ENCODE assay signal across 17 cellular contexts in genomic region chr7:143543288-143544038, GRCh38. TPM values are rescaled to one million over a fixed set of nuclear protein-coding genes. Genes with fewer than 3 reads are reported as not detected.
A peak's percentile ranks its signal among the peaks of the same experiment; 100 is the strongest.
DNase-seq lines count a peak whose midpoint lies in the region; ATAC-seq, FAIRE-seq and TF ChIP-seq lines count a peak whose summit lies in the region.
"Not testable (repeated sequence)": the region's sequence is repeated elsewhere in the genome, so short reads cannot be mapped to it uniquely, and the experiment has no call there.
"Had no signal": no experiment of that assay in that cellular context is flagged by ENCODE, and none has a peak within 500 bp of the region (broad histone marks: within the 10 kb centered on the region; RNA-seq: fewer than 3 reads in every experiment).

No MANE protein-coding gene starts in this region.

- H3K36me3 ChIP-seq in endothelial cell of umbilical vein (ENCODE audit: control insufficient read depth in 2 of 2, extremely low read depth in 1 of 2, insufficient read depth in 2 of 2, low read length in 2 of 2); heart right ventricle: not testable (repeated sequence)

- not testable (repeated sequence) for DNase-seq in endothelial cell of umbilical vein (ENCODE audit: low read depth, low spot score); Right ventricle myocardium inferior (ENCODE audit: missing footprints); Right ventricle myocardium superior; heart right ventricle; left ventricle myocardium superior; sciatic nerve (ENCODE audit: low spot score)

- H3K4me3 ChIP-seq in endothelial cell of umbilical vein (replicated peaks in 1 of 3; ENCODE audit: insufficient read depth in 1 of 3, low read depth in 1 of 3, low read length in 3 of 3); heart right ventricle: not testable (repeated sequence)

- POLR2A ChIA-PET in endothelial cell of umbilical vein (lab: Charles Lee): not testable (repeated sequence)

- WGBS in heart right ventricle, 2 donors: no CpG with 5 or more reads among the region's 7 CpGs

- TF ChIP-seq POLR2A in endothelial cell of umbilical vein (IDR thresholded peaks at IDR 0.05; ENCODE audit: low read depth, low read length): not testable (repeated sequence)

- not testable (repeated sequence) for H3K9ac ChIP-seq in endothelial cell of umbilical vein (replicated peaks; ENCODE audit: extremely low read depth, insufficient read depth, low read length)

- not testable (repeated sequence) for H3K4me1 ChIP-seq in endothelial cell of umbilical vein (ENCODE audit: control insufficient read depth, extremely low read depth, insufficient read depth, low read length); heart right ventricle

- H3K79me2 ChIP-seq in endothelial cell of umbilical vein (ENCODE audit: control insufficient read depth, insufficient read depth, low read length): not testable (repeated sequence)

- not testable (repeated sequence) for H3K27me3 ChIP-seq in endothelial cell of umbilical vein (ENCODE audit: control insufficient read depth in 2 of 2, insufficient read depth in 2 of 2, low read length in 2 of 2); heart right ventricle

- CTCF ChIA-PET in endothelial cell of umbilical vein (lab: Charles Lee): not testable (repeated sequence)

- H4K20me1 ChIP-seq in endothelial cell of umbilical vein (replicated peaks; ENCODE audit: control insufficient read depth, extremely low read depth, insufficient read depth, low read length): not testable (repeated sequence)

- H2AFZ ChIP-seq in endothelial cell of umbilical vein (ENCODE audit: low read depth, low read length): not testable (repeated sequence)

- H3K27ac ChIP-seq in endothelial cell of umbilical vein (ENCODE audit: insufficient read depth, low read depth, low read length); heart right ventricle: not testable (repeated sequence)

- ATAC-seq in Right ventricle myocardium inferior: peak; percentile 59
- ATAC-seq in Right ventricle myocardium superior (ENCODE audit: poor library complexity): peak; percentile 70
- peak in 7 of 8 donors; percentile 11 to 69 (median 43) for ATAC-seq in heart right ventricle
- ATAC-seq in left ventricle myocardium superior: peak; percentile 63
- peak; percentile 22 for ATAC-seq in sciatic nerve

- FAIRE-seq in endothelial cell of umbilical vein (lab: Jason Lieb, UNC) (peak; percentile 46), islet of Langerhans (lab: Jason Lieb, UNC) (peak; percentile 27)

- not testable (repeated sequence) for BruUV-seq in endothelial cell of umbilical vein (replicated peaks; lab: Mats Ljungman, UMichigan)

- not testable (repeated sequence) for H3K9me1 ChIP-seq in endothelial cell of umbilical vein (replicated peaks; ENCODE audit: control insufficient read depth, extremely low read depth, insufficient read depth, low read length)

- TF ChIP-seq CTCF in endothelial cell of umbilical vein (IDR thresholded peaks at IDR 0.05; ENCODE audit: extremely low read depth in 1 of 2, insufficient read depth in 1 of 2, low read depth in 1 of 2, low read length in 2 of 2); heart right ventricle (IDR thresholded peaks at IDR 0.05): not testable (repeated sequence)

- H3K4me2 ChIP-seq in endothelial cell of umbilical vein (ENCODE audit: insufficient read depth, low read length): not testable (repeated sequence)

- intact Hi-C loops in endothelial cell of umbilical vein (cut with micrococcal nuclease); Right ventricle myocardium inferior (cut with DNase I); Right ventricle myocardium superior (cut with DNase I); heart right ventricle (cut with DNase I); left ventricle myocardium superior (cut with micrococcal nuclease); sciatic nerve (cut with DNase I): not testable (repeated sequence)

- dilution Hi-C loops in endothelial cell of umbilical vein (cut with MboI; ENCODE audit: extremely low pct_ligation_motif_present, low sequenced_read_pairs): not testable (repeated sequence)

- not testable (repeated sequence) for H3K9me3 ChIP-seq in endothelial cell of umbilical vein (replicated peaks; ENCODE audit: control insufficient read depth, insufficient read depth, low read length); heart right ventricle

RNA-seq across cellular contexts. Expression of gene CTAGE15, which starts 28.1 kb away (rescaled TPM):
- total RNA-seq in endothelial cell of umbilical vein (not detected in 2 replicates), Right ventricle myocardium inferior (not detected), Right ventricle myocardium superior (not detected), heart right ventricle (under 1 TPM in 2 of 10 donors, not detected in 8; 0.13 TPM), left ventricle myocardium superior (0.15 TPM), sciatic nerve (not detected)
- polyA plus RNA-seq in endothelial cell of umbilical vein (0.03 TPM in 1 of 2 replicates, not detected in the other), heart right ventricle (under 1 TPM in 1 of 2 donors, not detected in 1; 0.01 TPM)
- not detected in 2 replicates for polyA plus RNA-seq in endothelial cell of umbilical vein (2011; cell fraction: cytosol; rRNA removed)
- 0.17 TPM in 1 of 2 replicates, not detected in the other for polyA plus RNA-seq in endothelial cell of umbilical vein (2011; cell fraction: nucleus; rRNA removed)
- not detected in 2 replicates for polyA plus RNA-seq in endothelial cell of umbilical vein (2012)
- 0.87 TPM in 1 of 2 replicates, not detected in the other for polyA minus RNA-seq in endothelial cell of umbilical vein
- not detected for polyA minus RNA-seq in endothelial cell of umbilical vein (2011; cell fraction: cytosol; rRNA and poly(A)+ RNA removed)
- not detected in 2 replicates for polyA minus RNA-seq in endothelial cell of umbilical vein (2011; cell fraction: nucleus; rRNA and poly(A)+ RNA removed)
- total RNA-seq: A172; A673; B cell; Caco-2; CD4-positive, alpha-beta memory T cell; Daoy had no signal
- polyA plus RNA-seq: A549, AG04450, BJ, CD14-positive monocyte had no signal
